Comparison of ENCODE assay signal across 8 cellular contexts in the genomic region with DNA sequence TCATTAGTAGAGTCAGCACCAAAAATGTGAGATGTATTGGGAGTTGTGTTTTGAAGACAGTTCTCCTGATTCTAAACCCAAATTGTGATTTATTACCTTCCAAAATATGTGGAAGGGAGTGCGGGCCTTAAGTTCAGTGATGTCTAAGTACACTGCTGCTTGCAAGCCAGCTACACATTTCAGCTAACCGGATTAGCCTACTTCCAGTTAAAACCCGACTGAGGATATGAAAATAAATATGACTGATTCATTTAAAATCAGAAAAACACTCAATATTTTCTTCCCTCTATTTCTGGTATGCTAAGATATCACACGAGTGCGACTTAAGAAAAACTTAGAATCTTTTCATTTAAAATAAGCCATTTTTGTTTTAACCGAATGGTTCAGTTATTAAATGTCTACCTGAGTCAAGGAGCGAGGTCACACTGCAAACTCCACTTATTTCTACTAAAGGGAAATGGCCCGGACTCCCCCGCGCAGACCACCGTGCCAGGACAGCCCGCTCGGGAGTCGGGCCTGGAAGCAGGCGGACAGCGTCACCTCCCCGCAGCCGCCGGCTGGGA. TPM values are rescaled to one million over a fixed set of nuclear protein-coding genes. Genes with fewer than 3 reads are reported as not detected.
A peak's percentile ranks its signal among the peaks of the same experiment; 100 is the strongest.
DNase-seq lines count a peak whose midpoint lies in the region; ATAC-seq and TF ChIP-seq lines count a peak whose summit lies in the region.

No MANE protein-coding gene starts in this region.

- peak; percentile 33 for DNase-seq in activated T-cell treated with anti-CD3 and anti-CD28 coated beads, Interleukin-2, amount 50 U/mL, for 1 hour
- no peak for DNase-seq in activated T-cell treated with anti-CD3 and anti-CD28 coated beads for 4 hours
- DNase-seq in GM13977 (ENCODE audit: low spot score): no peak
- DNase-seq in NCI-H748 treated with DMSO at 0.1 percent for 48 hours (lab: John Stamatoyannopoulos, UW): no peak

- in situ Hi-C loops in GM13977 (cut with MboI; ENCODE audit: low pct_unique_long_range_greater_than_20kb, low sequenced_read_pairs, unreplicated experiment): no loop called here

- H3K4me3 Mint-ChIP-seq in activated T-helper 17 cell treated with anti-CD3 and anti-CD28 coated beads, Interleukin-2, amount 50 U/mL, for 72 hours: peak overlapping the region; percentile 73
- H3K4me3 Mint-ChIP-seq in stimulated activated memory B cell treated with anti-CD40 and anti-IgM and Interleukin-4, amounts not matched to agents 10 μg/mL and 1 μg/mL and 100 μg/mL, for 72 hours: peak overlapping the region; percentile 59

- no peak overlapping the region for H3K27ac Mint-ChIP-seq in activated T-helper 17 cell treated with anti-CD3 and anti-CD28 coated beads, Interleukin-2, amount 50 U/mL, for 72 hours
- H3K27ac Mint-ChIP-seq in stimulated activated memory B cell treated with anti-CD40 and anti-IgM and Interleukin-4, amounts not matched to agents 10 μg/mL and 1 μg/mL and 100 μg/mL, for 72 hours: no peak overlapping the region

- H3K4me1 Mint-ChIP-seq in activated T-helper 17 cell treated with anti-CD3 and anti-CD28 coated beads, Interleukin-2, amount 50 U/mL, for 72 hours: peaks cover 4% of the 10 kb centered on the region
- peaks cover 9% of the 10 kb centered on the region for H3K4me1 Mint-ChIP-seq in stimulated activated memory B cell treated with anti-CD40 and anti-IgM and Interleukin-4, amounts not matched to agents 10 μg/mL and 1 μg/mL and 100 μg/mL, for 72 hours

- TF ChIP-seq CTCF in GM13977 (IDR thresholded peaks at IDR 0.05; ENCODE audit: extremely low read depth, insufficient read depth, missing control alignments): no peak

- peaks cover 19% of the 10 kb centered on the region for H3K27me3 Mint-ChIP-seq in activated T-helper 17 cell treated with anti-CD3 and anti-CD28 coated beads, Interleukin-2, amount 50 U/mL, for 72 hours
- peaks cover 70% of the 10 kb centered on the region for H3K27me3 Mint-ChIP-seq in stimulated activated memory B cell treated with anti-CD40 and anti-IgM and Interleukin-4, amounts not matched to agents 10 μg/mL and 1 μg/mL and 100 μg/mL, for 72 hours

- H3K9me3 Mint-ChIP-seq in activated T-helper 17 cell treated with anti-CD3 and anti-CD28 coated beads, Interleukin-2, amount 50 U/mL, for 72 hours: no peaks in the 10 kb centered on the region
- H3K9me3 Mint-ChIP-seq in stimulated activated memory B cell treated with anti-CD40 and anti-IgM and Interleukin-4, amounts not matched to agents 10 μg/mL and 1 μg/mL and 100 μg/mL, for 72 hours: no peaks in the 10 kb centered on the region

- peak overlapping the region; percentile 84 for H3K4me3 ChIP-seq in iPS-11a (ENCODE audit: low read depth, low read length)

- no peaks in the 10 kb centered on the region for H3K36me3 Mint-ChIP-seq in activated T-helper 17 cell treated with anti-CD3 and anti-CD28 coated beads, Interleukin-2, amount 50 U/mL, for 72 hours (ENCODE audit: low read depth)
- no peaks in the 10 kb centered on the region for H3K36me3 Mint-ChIP-seq in stimulated activated memory B cell treated with anti-CD40 and anti-IgM and Interleukin-4, amounts not matched to agents 10 μg/mL and 1 μg/mL and 100 μg/mL, for 72 hours

- peak; percentile 13 for ATAC-seq in activated T-helper 17 cell treated with anti-CD3 and anti-CD28 coated beads, Interleukin-2, amount 50 U/mL, for 72 hours (replicated peaks)
- no peak for ATAC-seq in stimulated activated memory B cell treated with anti-CD40 and anti-IgM and Interleukin-4, amounts not matched to agents 10 μg/mL and 1 μg/mL and 100 μg/mL, for 72 hours
- no peak for ATAC-seq in HG03025 (IDR thresholded peaks at IDR 0.05; ENCODE audit: low FRiP score, unreplicated experiment)

RNA-seq across cellular contexts. Expression of a gene that starts 0.8 kb away (rescaled TPM):
- 1 to 10 TPM; 2.2 to 2.3 TPM for total RNA-seq in activated T-helper 17 cell treated with anti-CD3 and anti-CD28 coated beads, Interleukin-2, amount 50 U/mL, for 72 hours
